ENCODE assay signal across 5 cellular contexts in genomic region chr10:112345743-112346142, GRCh38. TPM values are rescaled to one million over a fixed set of nuclear protein-coding genes. Genes with fewer than 3 reads are reported as not detected.
"Had no signal": no experiment of that assay in that cellular context is flagged by ENCODE, and none has a peak within 500 bp of the region (broad histone marks: within the 10 kb centered on the region; RNA-seq: fewer than 3 reads in every experiment).

No MANE protein-coding gene starts in this region.

- H3K27ac Mint-ChIP-seq: GM23338, H9 had no signal

- H3K4me2 ChIP-seq: GM23338 had no signal

- H3K9me3 Mint-ChIP-seq: H9 had no signal

- H2AFZ ChIP-seq: GM23338 had no signal

- DNase-seq: H9, HCEC 1CT, IMR-90 had no signal

- H3K4me3 Mint-ChIP-seq: GM23338, H9 had no signal

- H3K4me1 Mint-ChIP-seq: GM23338, H9 had no signal

- H3K4me3 ChIP-seq: GM23338 had no signal

- ATAC-seq: GM23338 had no signal

RNA-seq across cellular contexts. Expression of gene ACSL5, which starts 28.2 kb away (rescaled TPM):
- total RNA-seq: GM23338, H1, H9 had no signal
